In the genomic region with DNA sequence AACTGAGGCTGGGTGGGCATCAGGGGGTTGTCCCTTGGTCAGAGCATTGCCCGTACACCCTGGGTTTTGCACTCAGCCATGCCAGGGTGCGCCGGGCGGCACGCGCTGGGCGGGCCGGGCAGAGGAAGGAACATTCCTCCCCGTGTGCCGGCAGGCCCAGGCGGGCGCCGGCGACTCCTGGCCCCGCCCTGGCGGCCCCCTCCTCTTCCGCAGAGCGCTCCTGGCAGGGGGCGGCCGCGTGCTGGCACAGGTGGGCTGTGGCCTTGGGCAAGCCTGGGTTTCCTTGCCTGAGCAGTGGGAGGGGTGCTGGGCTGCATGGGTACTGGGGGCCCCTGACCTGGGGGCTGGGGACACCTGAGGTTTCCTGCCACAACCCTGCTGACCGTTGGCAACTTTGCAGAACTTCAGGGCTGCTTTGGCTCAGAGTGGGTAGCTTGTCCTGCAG, we compare ENCODE assay signal across 8 cellular contexts. TPM values are rescaled to one million over a fixed set of nuclear protein-coding genes. Genes with fewer than 3 reads are reported as not detected.
A peak's percentile ranks its signal among the peaks of the same experiment; 100 is the strongest.
DNase-seq lines count a peak whose midpoint lies in the region; ATAC-seq and TF ChIP-seq lines count a peak whose summit lies in the region.

No MANE protein-coding gene starts in this region.

- H3K27me3 ChIP-seq in HCT116 (ENCODE audit: insufficient read depth, low read length) (no peaks in the 10 kb centered on the region), rectal smooth muscle tissue (ENCODE audit: control insufficient read depth, insufficient read depth, low read length) (peaks cover 23% of the 10 kb centered on the region), tibial artery (peaks cover 0 to 76% of the 10 kb centered on the region in 2 donors)

- no peaks in the 10 kb centered on the region for H3K9me3 ChIP-seq in HCT116 (ENCODE audit: control insufficient read depth in 1 of 2, insufficient read depth in 1 of 2, low read depth in 1 of 2, low read length in 2 of 2)
- H3K9me3 ChIP-seq in tibial artery: no peaks in the 10 kb centered on the region

- peak overlapping the region; percentile 68 for H3K9ac ChIP-seq in HCT116 (ENCODE audit: low read length)
- H3K9ac ChIP-seq in rectal smooth muscle tissue (ENCODE audit: low read length): peak overlapping the region; percentile 40

- TF ChIP-seq RAD21 in HCT116 (IDR thresholded peaks at IDR 0.05; ENCODE audit: low read depth): no peak

- intact Hi-C loops in HCT116 (cut with micrococcal nuclease): loop anchor here (5.0 kb wide), 1 partner anchor 34 kb away; a partner anchor contains a TSS
- intact Hi-C loops in tibial artery (cut with DNase I; ENCODE audit: low total_unique reads): loop anchor here (5.0 kb wide), 1 partner anchor 39 kb away; no protein-coding TSS in a partner anchor

- H3K4me1 ChIP-seq in HCT116 (ENCODE audit: control insufficient read depth in 1 of 2, insufficient read depth in 2 of 2, low read length in 2 of 2) (peaks cover 60 to 80% of the 10 kb centered on the region in 2 experiments), rectal smooth muscle tissue (ENCODE audit: control insufficient read depth, insufficient read depth, low read length) (peaks cover 4% of the 10 kb centered on the region), tibial artery (peaks cover 0 to 75% (median 39%) of the 10 kb centered on the region in 4 donors)

- no peaks in the 10 kb centered on the region for H3K9me2 ChIP-seq in HCT116 (ENCODE audit: insufficient read depth)

- peak overlapping the region; percentile 85 for H3K4me2 ChIP-seq in HCT116 (ENCODE audit: low read length)

- H3K27ac ChIP-seq in HCT116 (ENCODE audit: low read depth, low read length) (peak overlapping the region; percentile 98), rectal smooth muscle tissue (ENCODE audit: low read depth, low read length) (peak overlapping the region; percentile 51), tibial artery (no peak overlapping the region)

- TF ChIP-seq CTCF in HCT116 (IDR thresholded peaks at IDR 0.05 in 2 of 3, conservative IDR thresholded peaks at IDR 0.05 in 1 of 3; ENCODE audit: borderline replicate concordance in 1 of 3, insufficient read depth in 1 of 3, low read depth in 2 of 3, low read length in 2 of 3) (no peak), epithelial cell of proximal tubule (conservative IDR thresholded peaks at IDR 0.05; ENCODE audit: low read depth, low read length) (no peak), tibial artery (IDR thresholded peaks at IDR 0.05) (no peak)

- no peak for TF ChIP-seq POLR2A in HCT116 (IDR thresholded peaks at IDR 0.05; ENCODE audit: borderline replicate concordance, extremely low read depth, insufficient read depth, insufficient read length)

- peak; percentile 20 for ATAC-seq in HCT116
- ATAC-seq in HG03571 (IDR thresholded peaks at IDR 0.05; ENCODE audit: unreplicated experiment): no peak

- DNase-seq in HCT116 (ENCODE audit: low read depth, low spot score) (no peak), NCI-H748 treated with DMSO at 0.1 percent for 48 hours (lab: John Stamatoyannopoulos, UW) (peak; percentile 53), epithelial cell of proximal tubule (ENCODE audit: low read depth) (no peak), epidermal melanocyte (ENCODE audit: insufficient read length, low spot score) (no peak), dermis blood vessel endothelial cell (no peak), tibial artery (no peak)

- H3K79me2 ChIP-seq in HCT116 (ENCODE audit: insufficient read depth, low read length): peaks cover 13% of the 10 kb centered on the region; the same call in 1 of the 2 replicates

- BruUV-seq in HCT116 (replicated peaks; lab: Mats Ljungman, UMichigan): no TSS peak

- H3K4me3 ChIP-seq in HCT116 (replicated peaks in 1 of 2; ENCODE audit: low read depth in 1 of 2, low read length in 2 of 2): peak overlapping the region; percentile 28 to 42
- H3K4me3 ChIP-seq in epithelial cell of proximal tubule (ENCODE audit: low read depth, low read length): peak overlapping the region; percentile 22
- H3K4me3 ChIP-seq in rectal smooth muscle tissue (ENCODE audit: low read length): peak overlapping the region; percentile 78
- peak overlapping the region in 1 of 2 donors; percentile 63 for H3K4me3 ChIP-seq in tibial artery

- CTCF ChIA-PET in HCT116 (lab: Charles Lee): interaction anchor here (1.3 kb wide), 1 partner anchor 54 kb away, joined by 3 read pairs; no protein-coding TSS in a partner anchor

- H2AFZ ChIP-seq in HCT116 (ENCODE audit: low read depth, low read length, poor library complexity, severe bottlenecking): no peak overlapping the region

- no peaks in the 10 kb centered on the region for H4K20me1 ChIP-seq in HCT116 (ENCODE audit: insufficient read depth)

- H3K36me3 ChIP-seq in HCT116 (ENCODE audit: control insufficient read depth in 1 of 2, insufficient read depth in 2 of 2, low read length in 2 of 2): no peaks in the 10 kb centered on the region
- peaks cover 2% of the 10 kb centered on the region for H3K36me3 ChIP-seq in rectal smooth muscle tissue (ENCODE audit: control insufficient read depth, insufficient read depth, low read length)
- H3K36me3 ChIP-seq in tibial artery: peaks cover 0 to 7% (median 7%) of the 10 kb centered on the region in 3 donors

- POLR2A ChIA-PET in HCT116 (lab: Charles Lee): no interaction called here

- RAD21 ChIA-PET in HCT116 (lab: Charles Lee; ENCODE audit: low non-redundant PET in 1 of 2, low total read pairs in 2 of 2, uncharacterized antibody in 2 of 2, unreplicated experiment in 2 of 2): no interaction called here

TF ChIP-seq in HCT116, 20 proteins besides CTCF, POLR2A, EP300 and RAD21:
- TF ChIP-seq EGR1 (IDR thresholded peaks at IDR 0.05; ENCODE audit: low read depth) (no peak), ZFX (IDR thresholded peaks at IDR 0.05) (peak; percentile 27; the same call in 1 of the 2 replicates)

RNA-seq across cellular contexts. Expression of a gene that starts 3.9 kb away (rescaled TPM):
- total RNA-seq in HCT116 (2021; ENCODE audit: unreplicated experiment) (14.3 TPM), epithelial cell of proximal tubule (32.1 and 37.0 TPM in 2 replicates), dermis blood vessel endothelial cell (26.4 and 36.4 TPM in 2 replicates)
- polyA plus RNA-seq in HCT116 (2012): 3.9 and 4.3 TPM in 2 replicates

RNA-seq across cellular contexts. Expression of a gene that starts 31.8 kb away (rescaled TPM):
- total RNA-seq in HCT116 (2021; ENCODE audit: unreplicated experiment) (47.6 TPM), epithelial cell of proximal tubule (53.0 and 68.9 TPM in 2 replicates), dermis blood vessel endothelial cell (31.7 and 38.0 TPM in 2 replicates)
- 32.1 and 35.3 TPM in 2 replicates for polyA plus RNA-seq in HCT116 (2012)

RNA-seq across cellular contexts. Expression of a gene that starts 35.3 kb away (rescaled TPM):
- total RNA-seq in HCT116 (2021; ENCODE audit: unreplicated experiment): 21.4 TPM
- polyA plus RNA-seq in HCT116 (2012): 10.4 and 12.2 TPM in 2 replicates
- total RNA-seq in epithelial cell of proximal tubule: 8.7 and 25.0 TPM in 2 replicates
- total RNA-seq in dermis blood vessel endothelial cell: 6.0 and 10.4 TPM in 2 replicates

RNA-seq across cellular contexts. Expression of a gene that starts 47.3 kb away (rescaled TPM):
- total RNA-seq in HCT116 (2021; ENCODE audit: unreplicated experiment): not detected
- not detected in 2 replicates for polyA plus RNA-seq in HCT116 (2012)
- not detected in 2 replicates for total RNA-seq in epithelial cell of proximal tubule
- not detected in 2 replicates for total RNA-seq in dermis blood vessel endothelial cell

Comparison
In these comparisons a context has a peak if more than half of its experiments do, and no peak if none do; other contexts are left out.
1. H3K27ac ChIP-seq: peak in HCT116 (single experiment) and rectal smooth muscle tissue (single experiment); none in tibial artery (0 of 2).